In genomic region chr7:75738975-75739795, GRCh38 we compare ENCODE assay signal across 8 cellular contexts. TPM values are rescaled to one million over a fixed set of nuclear protein-coding genes. Genes with fewer than 3 reads are reported as not detected.
A peak's percentile ranks its signal among the peaks of the same experiment; 100 is the strongest.
DNase-seq lines count a peak whose midpoint lies in the region; ATAC-seq and TF ChIP-seq lines count a peak whose summit lies in the region.

No MANE protein-coding gene starts in this region.

- CTCF ChIA-PET in HCT116 (lab: Charles Lee) = interaction anchor here (1.7 kb wide), 1 partner anchor 23 kb away, joined by 5 read pairs; no protein-coding TSS in a partner anchor

- H3K4me2 ChIP-seq in HCT116 (ENCODE audit: low read length) (peak overlapping the region; percentile 98), MM.1S (ENCODE audit: low read depth, low read length) (peak overlapping the region; percentile 99), neural progenitor cell (peak overlapping the region; percentile 92)

- H3K4me1 ChIP-seq in HCT116 (ENCODE audit: control insufficient read depth in 1 of 2, insufficient read depth in 2 of 2, low read length in 2 of 2) = peaks cover 14 to 34% of the 10 kb centered on the region in 2 experiments
- 0 out of 2 replicates have a peak, but pooled peaks cover 5% of the 10 kb centered on the region for H3K4me1 ChIP-seq in MM.1S (ENCODE audit: low read length)
- H3K4me1 ChIP-seq in neural progenitor cell = peaks cover 3% of the 10 kb centered on the region
- peaks cover 6 to 36% (median 26%) of the 10 kb centered on the region in 4 donors for H3K4me1 ChIP-seq in stomach

- H3K4me1 Mint-ChIP-seq in neural progenitor cell = peaks cover 36% of the 10 kb centered on the region

- H3K9me2 ChIP-seq in HCT116 (ENCODE audit: insufficient read depth) = no peaks in the 10 kb centered on the region
- no peaks in the 10 kb centered on the region for H3K9me2 ChIP-seq in MM.1S (replicated peaks; ENCODE audit: insufficient read depth, low read length)

- H3F3A ChIP-seq in MM.1S (ENCODE audit: insufficient read depth, low read length) = peaks cover 9% of the 10 kb centered on the region
- H3F3A ChIP-seq in neural progenitor cell (ENCODE audit: low read depth) = peaks cover 30% of the 10 kb centered on the region

- H4K20me1 ChIP-seq in HCT116 (ENCODE audit: insufficient read depth) (no peaks in the 10 kb centered on the region), MM.1S (ENCODE audit: insufficient read depth, low read length) (no peaks in the 10 kb centered on the region), neural progenitor cell (ENCODE audit: low read depth) (peaks cover 13% of the 10 kb centered on the region)

- WGBS in stomach, 5 donors = 0 to 1% (median 0%) methylated on average over 16 to 82 of the region's 89 CpGs

- H3K9ac ChIP-seq in HCT116 (ENCODE audit: low read length) = peak overlapping the region; percentile 77
- peak overlapping the region; percentile 82 for H3K9ac ChIP-seq in MM.1S (ENCODE audit: low read length)
- H3K9ac ChIP-seq in neural progenitor cell = peak overlapping the region; percentile 1

- peaks cover 29% of the 10 kb centered on the region for H3K27me3 Mint-ChIP-seq in neural progenitor cell (ENCODE audit: insufficient read depth, low read depth)

- no peaks in the 10 kb centered on the region for H3K9me3 Mint-ChIP-seq in neural progenitor cell

- no peaks in the 10 kb centered on the region for H3K36me3 ChIP-seq in HCT116 (ENCODE audit: control insufficient read depth in 1 of 2, insufficient read depth in 2 of 2, low read length in 2 of 2)
- no peaks in the 10 kb centered on the region for H3K36me3 ChIP-seq in MM.1S (replicated peaks; ENCODE audit: insufficient read depth, low read length)
- H3K36me3 ChIP-seq in neural progenitor cell = no peaks in the 10 kb centered on the region
- H3K36me3 ChIP-seq in stomach = no peaks in the 10 kb centered on the region

- intact Hi-C loops in HCT116 (cut with micrococcal nuclease) (no loop called here), stomach (cut with DNase I; ENCODE audit: low total_unique reads) (no loop called here)

- no TSS peak for BruUV-seq in HCT116 (replicated peaks; lab: Mats Ljungman, UMichigan)

- H2AFZ ChIP-seq in HCT116 (ENCODE audit: low read depth, low read length, poor library complexity, severe bottlenecking) = peak overlapping the region; percentile 86
- peak overlapping the region; percentile 100 for H2AFZ ChIP-seq in MM.1S (ENCODE audit: low read length)
- peak overlapping the region; percentile 98 for H2AFZ ChIP-seq in neural progenitor cell (replicated peaks)

- POLR2A ChIA-PET in HCT116 (lab: Charles Lee) = interaction anchor here (0.7 to 1.5 kb wide), 3 partner anchors 10 to 1878 kb away, joined by 3 read pairs; no protein-coding TSS in a partner anchor

- peak; percentile 96 for ATAC-seq in HCT116

- peak overlapping the region; percentile 96 for H3K27ac Mint-ChIP-seq in neural progenitor cell

- DNase-seq in GDM1 (lab: John Stamatoyannopoulos, UW) = peak; percentile 99
- DNase-seq in HCT116 (ENCODE audit: low read depth, low spot score) = peak; percentile 95
- DNase-seq in MM.1S = peak; percentile 99
- DNase-seq in SHP77 (lab: John Stamatoyannopoulos, UW) = peak; percentile 91 to 96
- peak; percentile 100 for DNase-seq in activated gamma-delta T cell (lab: John Stamatoyannopoulos, UW)
- peak; percentile 99 for DNase-seq in fibroblast of villous mesenchyme (ENCODE audit: low read depth)
- DNase-seq in neural progenitor cell (ENCODE audit: low spot score) = peak; percentile 100
- peak; percentile 100 for DNase-seq in stomach

- H3K79me2 ChIP-seq in HCT116 (ENCODE audit: insufficient read depth, low read length) (no peaks in the 10 kb centered on the region), MM.1S (ENCODE audit: low read length) (no peaks in the 10 kb centered on the region), neural progenitor cell (ENCODE audit: low read depth) (no peaks in the 10 kb centered on the region)

- no peaks in the 10 kb centered on the region for H3K36me3 Mint-ChIP-seq in neural progenitor cell

- no peak for TF ChIP-seq CTCF in HCT116 (IDR thresholded peaks at IDR 0.05 in 2 of 3, conservative IDR thresholded peaks at IDR 0.05 in 1 of 3; ENCODE audit: borderline replicate concordance in 1 of 3, insufficient read depth in 1 of 3, low read depth in 2 of 3, low read length in 2 of 3)
- TF ChIP-seq CTCF in MM.1S (IDR thresholded peaks at IDR 0.05; ENCODE audit: low read length) = no peak
- TF ChIP-seq CTCF in fibroblast of villous mesenchyme (IDR thresholded peaks at IDR 0.05; ENCODE audit: insufficient read depth, low read depth, low read length) = peak; percentile 11
- peak; percentile 15 for TF ChIP-seq CTCF in neural progenitor cell (IDR thresholded peaks at IDR 0.05)
- peak in 2 of 7 experiments; percentile 7 to 32 for TF ChIP-seq CTCF in stomach (IDR thresholded peaks at IDR 0.05)

- H3K27me3 ChIP-seq in HCT116 (ENCODE audit: insufficient read depth, low read length) = no peaks in the 10 kb centered on the region
- H3K27me3 ChIP-seq in MM.1S (replicated peaks; ENCODE audit: insufficient read depth, low read length) = no peaks in the 10 kb centered on the region; the same call in 1 of the 2 replicates
- H3K27me3 ChIP-seq in neural progenitor cell = peaks cover 20% of the 10 kb centered on the region
- no peaks in the 10 kb centered on the region for H3K27me3 ChIP-seq in stomach

- H3K27ac ChIP-seq in HCT116 (ENCODE audit: low read depth, low read length) (peak overlapping the region; percentile 64), MM.1S (ENCODE audit: low read length) (peak overlapping the region; percentile 74), neural progenitor cell (no peak overlapping the region), stomach (peak overlapping the region; percentile 84 to 91 (median 90))

- H3K4me3 ChIP-seq in HCT116 (replicated peaks in 1 of 2; ENCODE audit: low read depth in 1 of 2, low read length in 2 of 2) = peak overlapping the region; percentile 86 to 95
- H3K4me3 ChIP-seq in MM.1S (ENCODE audit: low read length) = peak overlapping the region; percentile 98
- H3K4me3 ChIP-seq in fibroblast of villous mesenchyme (ENCODE audit: low read depth, low read length) = peak overlapping the region; percentile 92
- peak overlapping the region; percentile 84 for H3K4me3 ChIP-seq in neural progenitor cell
- H3K4me3 ChIP-seq in stomach = peak overlapping the region; percentile 82 to 99 (median 90)

- no peak for TF ChIP-seq EP300 in stomach (IDR thresholded peaks at IDR 0.05)

- H3K9me3 ChIP-seq in HCT116 (ENCODE audit: control insufficient read depth in 1 of 2, insufficient read depth in 1 of 2, low read depth in 1 of 2, low read length in 2 of 2) = no peaks in the 10 kb centered on the region
- H3K9me3 ChIP-seq in MM.1S (replicated peaks; ENCODE audit: insufficient read depth, low read length) = no peaks in the 10 kb centered on the region
- H3K9me3 ChIP-seq in neural progenitor cell (ENCODE audit: low read depth) = no peaks in the 10 kb centered on the region
- no peaks in the 10 kb centered on the region for H3K9me3 ChIP-seq in stomach

- peak overlapping the region; percentile 96 for H3K4me3 Mint-ChIP-seq in neural progenitor cell

- no peak for TF ChIP-seq RAD21 in HCT116 (IDR thresholded peaks at IDR 0.05; ENCODE audit: low read depth)

- RAD21 ChIA-PET in HCT116 (lab: Charles Lee; ENCODE audit: low non-redundant PET in 1 of 2, low total read pairs in 2 of 2, uncharacterized antibody in 2 of 2, unreplicated experiment in 2 of 2) = interaction anchor here in 1 of 2 experiments (0.7 kb wide), 1 partner anchor 53 kb away, joined by 5 read pairs; no protein-coding TSS in a partner anchor

- no peak for TF ChIP-seq POLR2A in HCT116 (IDR thresholded peaks at IDR 0.05; ENCODE audit: borderline replicate concordance, extremely low read depth, insufficient read depth, insufficient read length)
- no peak for TF ChIP-seq POLR2A in stomach (IDR thresholded peaks at IDR 0.05)

TF ChIP-seq in HCT116, 20 proteins besides CTCF, POLR2A, EP300 and RAD21 (continues in another document):
- TF ChIP-seq ZBTB33 (IDR thresholded peaks at IDR 0.05; ENCODE audit: extremely low read depth, insufficient replicate concordance, low read length) (no peak), POLR2AphosphoS5 (IDR thresholded peaks at IDR 0.05; ENCODE audit: low read depth, low read length) (peak; percentile 10; the same call in 1 of the 2 replicates), SP1 (IDR thresholded peaks at IDR 0.05; ENCODE audit: low read depth) (peak; percentile 93), FOSL1 (IDR thresholded peaks at IDR 0.05; ENCODE audit: low read depth) (no peak), ZNF274 (IDR thresholded peaks at IDR 0.05; ENCODE audit: low read depth, low read length) (no peak), TCF7L2 (IDR thresholded peaks at IDR 0.05; ENCODE audit: borderline replicate concordance, extremely low read depth, insufficient read depth, insufficient read length) (no peak), ZFX (IDR thresholded peaks at IDR 0.05) (peak; percentile 37; the same call in 1 of the 2 replicates)

RNA-seq across cellular contexts. Expression of gene HIP1, which starts 0.4 kb away (rescaled TPM):
- total RNA-seq in HCT116 (2021; ENCODE audit: unreplicated experiment) (22.1 TPM), fibroblast of villous mesenchyme (21.2 and 30.9 TPM in 2 replicates), neural progenitor cell (ENCODE audit: low replicate concordance) (39.2 and 46.2 TPM in 2 replicates), stomach (10 to 100 TPM in 1 of 5 donors, 1 to 10 TPM in 4; 6.2 to 15.8 (median 8.4) TPM)
- polyA plus RNA-seq in HCT116 (2012) = 9.5 and 12.1 TPM in 2 replicates
- 1 to 10 TPM; 2.8 to 6.4 (median 3.6) TPM for polyA plus RNA-seq in stomach

RNA-seq across cellular contexts. Expression of gene CCL26, which starts 32.8 kb away (rescaled TPM):
- total RNA-seq in HCT116 (2021; ENCODE audit: unreplicated experiment) (0.49 TPM), fibroblast of villous mesenchyme (0.64 and 0.86 TPM in 2 replicates), neural progenitor cell (ENCODE audit: low replicate concordance) (not detected in 2 replicates), stomach (not detected)
- 0.47 and 0.53 TPM in 2 replicates for polyA plus RNA-seq in HCT116 (2012)
- polyA plus RNA-seq in stomach = 1 to 10 TPM in 1 of 3 donors, under 1 TPM in 1, not detected in 1; 0.65 to 1.6 TPM

Comparison
In these comparisons a context has a peak if more than half of its experiments do, and no peak if none do; other contexts are left out.
1. H3K9ac ChIP-seq: peak in every context shown above with its lines; median percentile 82 in MM.1S; 77 in HCT116; 1 in neural progenitor cell.
2. CTCF ChIP-seq: peak in fibroblast of villous mesenchyme (single experiment) and neural progenitor cell (single experiment); none in HCT116 (0 of 3) and MM.1S (single experiment).
3. Peak in every context shown above with its lines, with median percentiles within 50 percentile points of each other: DNase-seq, H2AFZ ChIP-seq, H3K4me2 ChIP-seq and H3K4me3 ChIP-seq.